Comparison of ENCODE assay signal across 9 cellular contexts in the genomic region with DNA sequence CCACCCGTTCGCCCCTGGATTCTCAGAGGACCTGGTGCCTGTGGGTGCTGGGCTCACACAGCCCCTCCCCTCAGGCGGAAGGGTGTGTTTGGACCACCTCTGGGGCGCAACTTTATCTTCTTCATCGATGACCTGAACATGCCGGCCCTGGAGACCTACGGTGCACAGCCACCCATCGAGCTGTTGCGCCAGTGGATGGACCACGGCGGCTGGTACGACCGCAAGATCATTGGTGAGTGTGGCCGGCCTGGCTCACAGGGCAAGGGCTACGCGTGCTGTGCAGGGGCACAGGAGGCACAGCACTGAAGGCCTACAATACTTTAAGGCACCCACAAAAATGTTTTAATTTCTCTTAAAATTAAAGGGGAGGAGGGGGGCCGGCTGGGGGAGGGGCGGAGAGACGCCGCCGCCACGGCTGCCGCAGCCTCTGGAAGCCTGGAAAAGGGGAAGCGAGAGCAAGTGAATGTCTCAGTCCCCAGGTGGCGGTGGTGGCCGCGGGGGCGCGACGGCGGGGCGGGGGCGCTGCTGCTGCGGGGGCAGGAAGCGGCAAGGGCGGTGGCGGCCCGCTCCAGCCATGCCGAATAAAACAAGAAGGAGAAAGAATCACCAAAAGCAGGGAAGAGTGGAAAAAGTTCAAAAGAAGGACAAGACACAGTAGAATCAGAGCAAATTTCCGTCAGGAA. TPM values are rescaled to one million over a fixed set of nuclear protein-coding genes. Genes with fewer than 3 reads are reported as not detected.
DNase-seq lines count a peak whose midpoint lies in the region; ATAC-seq and TF ChIP-seq lines count a peak whose summit lies in the region.
"Had no signal": no experiment of that assay in that cellular context is flagged by ENCODE, and none has a peak within 500 bp of the region (broad histone marks: within the 10 kb centered on the region; RNA-seq: fewer than 3 reads in every experiment).

No MANE protein-coding gene starts in this region.

- no peak overlapping the region for H3K27ac ChIP-seq in right atrium auricular region
- H3K27ac ChIP-seq in vagina: no peak overlapping the region
- peak overlapping the region in 1 of 5 donors; percentile 16 for H3K27ac ChIP-seq in adrenal gland

- no peaks in the 10 kb centered on the region for H3K9me3 ChIP-seq in right atrium auricular region
- no peaks in the 10 kb centered on the region for H3K9me3 ChIP-seq in vagina
- H3K9me3 ChIP-seq in adrenal gland (replicated peaks in 1 of 3): no peaks in the 10 kb centered on the region

- H3K27ac Mint-ChIP-seq in immature natural killer cell: no peak overlapping the region

- H3K4me3 ChIP-seq in right atrium auricular region: peak overlapping the region in 1 of 2 donors; percentile 15
- H3K4me3 ChIP-seq in vagina: peak overlapping the region; percentile 1 to 6
- peak overlapping the region in 1 of 4 donors; percentile 20 for H3K4me3 ChIP-seq in adrenal gland

- ATAC-seq in Right ventricle myocardium inferior: peak; percentile 27
- ATAC-seq in HG03442 (IDR thresholded peaks at IDR 0.05; ENCODE audit: unreplicated experiment): no peak

- H3K36me3 ChIP-seq in right atrium auricular region: no peaks in the 10 kb centered on the region
- H3K36me3 ChIP-seq in vagina: peaks cover 0 to 6% of the 10 kb centered on the region in 2 donors
- peaks cover 0 to 5% of the 10 kb centered on the region in 2 donors for H3K36me3 ChIP-seq in adrenal gland (replicated peaks in 1 of 2)

- WGBS in adrenal gland, 4 donors: 59 to 69% (median 62%) methylated on average over 31 to 40 of the region's 40 CpGs

- H3K27me3 Mint-ChIP-seq in immature natural killer cell (ENCODE audit: low read depth in 3 of 3): peaks cover 0 to 10% (median 0%) of the 10 kb centered on the region in 3 donors

- H3K4me1 Mint-ChIP-seq in immature natural killer cell: peaks cover 8 to 12% of the 10 kb centered on the region in 2 donors

- no peak for TF ChIP-seq POLR2A in vagina (IDR thresholded peaks at IDR 0.05)
- no peak for TF ChIP-seq POLR2A in adrenal gland (IDR thresholded peaks at IDR 0.05)

- H3K27me3 ChIP-seq in right atrium auricular region (no peaks in the 10 kb centered on the region), vagina (no peaks in the 10 kb centered on the region), adrenal gland (no peaks in the 10 kb centered on the region)

- H3K9me3 Mint-ChIP-seq in immature natural killer cell: no peaks in the 10 kb centered on the region

- peak overlapping the region in 1 of 5 donors; percentile 44 for H3K4me3 Mint-ChIP-seq in immature natural killer cell

- H3K4me1 ChIP-seq in right atrium auricular region: peaks cover 0 to 6% of the 10 kb centered on the region in 2 donors
- H3K4me1 ChIP-seq in vagina: peaks cover 14% of the 10 kb centered on the region
- no peaks in the 10 kb centered on the region for H3K4me1 ChIP-seq in adrenal gland (replicated peaks in 1 of 2)

- no peak for DNase-seq in Right ventricle myocardium inferior (ENCODE audit: missing footprints)
- DNase-seq in right atrium auricular region (ENCODE audit: low spot score): no peak
- peak; percentile 27 for DNase-seq in activated T-cell treated with anti-CD3 and anti-CD28 coated beads, Interleukin-2, amount 50 U/mL, for 1 hour
- peak in 2 of 3 donors; percentile 5 to 7 for DNase-seq in immature natural killer cell
- DNase-seq in vagina (ENCODE audit: extremely low spot score in 2 of 2): no peak
- DNase-seq in NCI-H774 (lab: John Stamatoyannopoulos, UW): no peak
- no peak for DNase-seq in adrenal gland
- DNase-seq: central memory CD4-positive, alpha-beta T cell had no signal

- intact Hi-C loops in Right ventricle myocardium inferior (cut with DNase I) (no loop called here), vagina (cut with DNase I) (no loop called here), adrenal gland (cut with DNase I) (no loop called here)

- peaks cover 3 to 38% (median 13%) of the 10 kb centered on the region in 3 donors for H3K36me3 Mint-ChIP-seq in immature natural killer cell

- no peak for TF ChIP-seq CTCF in right atrium auricular region (IDR thresholded peaks at IDR 0.05)
- no peak for TF ChIP-seq CTCF in vagina (IDR thresholded peaks at IDR 0.05)
- TF ChIP-seq CTCF in adrenal gland (IDR thresholded peaks at IDR 0.05): no peak

RNA-seq across cellular contexts. Expression of a gene that starts 36.8 kb away (rescaled TPM):
- total RNA-seq in Right ventricle myocardium inferior (53.3 TPM), right atrium auricular region (10 to 100 TPM; 38.8 to 53.9 TPM), vagina (68.0 TPM), adrenal gland (100 to 1,000 TPM in 1 of 8 donors, 10 to 100 TPM in 7; 68.8 to 114 (median 90.1) TPM)
- polyA plus RNA-seq in immature natural killer cell (10 to 100 TPM in 2 of 3 donors, 1 to 10 TPM in 1; 6.4 to 30.9 (median 13.4) TPM), adrenal gland (100 to 1,000 TPM in 2 of 3 donors, 10 to 100 TPM in 1; 44.0 to 146 (median 122) TPM)

RNA-seq across cellular contexts. Expression of a gene that starts 37.5 kb away (rescaled TPM):
- total RNA-seq in Right ventricle myocardium inferior (13.7 TPM), right atrium auricular region (10 to 100 TPM; 10.1 to 17.6 TPM), vagina (13.5 TPM), adrenal gland (10 to 100 TPM in 1 of 8 donors, 1 to 10 TPM in 7; 4.8 to 12.2 (median 6.3) TPM)
- polyA plus RNA-seq in immature natural killer cell (1 to 10 TPM; 4.2 to 9.4 (median 6.8) TPM), adrenal gland (10 to 100 TPM in 1 of 3 donors, 1 to 10 TPM in 2; 4.0 to 13.1 (median 4.6) TPM)

RNA-seq across cellular contexts. Expression of a gene that starts 56.8 kb away (rescaled TPM):
- total RNA-seq in Right ventricle myocardium inferior (2.2 TPM), right atrium auricular region (1 to 10 TPM; 1.5 to 2.5 TPM), vagina (12.3 TPM), adrenal gland (10 to 100 TPM in 4 of 8 donors, 1 to 10 TPM in 4; 4.3 to 14.0 (median 9.0) TPM)
- polyA plus RNA-seq in immature natural killer cell (1 to 10 TPM in 1 of 3 donors, under 1 TPM in 2; 0.31 to 1.8 (median 0.73) TPM), adrenal gland (10 to 100 TPM in 2 of 3 donors, 1 to 10 TPM in 1; 2.1 to 24.4 (median 16.6) TPM)

Comparison
In these comparisons a context has a peak if more than half of its experiments do, and no peak if none do; other contexts are left out.
1. DNase-seq: peak in activated T-cell treated with anti-CD3 and anti-CD28 coated beads, Interleukin-2, amount 50 U/mL, for 1 hour (single experiment) and immature natural killer cell (2 of 3); none in Right ventricle myocardium inferior (single experiment), right atrium auricular region (single experiment), vagina (0 of 2), NCI-H774 (single experiment) and adrenal gland (0 of 7).